ENCODE assay signal across 19 cellular contexts in genomic region chr4:173357939-173358338, GRCh38. TPM values are rescaled to one million over a fixed set of nuclear protein-coding genes. Genes with fewer than 3 reads are reported as not detected.
"Had no signal": no experiment of that assay in that cellular context is flagged by ENCODE, and none has a peak within 500 bp of the region (broad histone marks: within the 10 kb centered on the region; RNA-seq: fewer than 3 reads in every experiment).

No MANE protein-coding gene starts in this region.

- H3K4me2 ChIP-seq: hepatocyte had no signal

- H3K27me3 ChIP-seq: brain microvascular endothelial cell, colonic mucosa had no signal

- DNase-seq: activated CD4-positive, alpha-beta T cell treated with anti-CD3 and anti-CD28 coated beads, Interleukin-2, amount 10 ng/mL, durations not matched to agents 7 days and 5 days; activated CD8-positive, alpha-beta T cell treated with anti-CD3 and anti-CD28 coated beads, Interleukin-2, amount 10 ng/mL, durations not matched to agents 7 days and 5 days; activated naive CD4-positive, alpha-beta T cell treated with anti-CD3 and anti-CD28 coated beads, Interleukin-2, amount 10 ng/mL, durations not matched to agents 7 days and 5 days; activated naive CD8-positive, alpha-beta T cell treated with anti-CD3 and anti-CD28 coated beads, Interleukin-2, amount 50 U/mL, for 24 hours; activated T-cell treated with anti-CD3 and anti-CD28 coated beads, Interleukin-2, amount 50 U/mL, for 24 hours; aorta; brain microvascular endothelial cell; colonic mucosa; foreskin keratinocyte; mesenchymal stem cell; mucosa of descending colon; naive B cell; retina; stimulated activated CD4-positive, alpha-beta T cell treated with anti-CD3 and anti-CD28 coated beads, Interleukin-12 subunit alpha, Interleukin-12 subunit beta, amount 100 ng/mL, for 4 hours; stimulated activated CD4-positive, alpha-beta T cell treated with anti-CD3 and anti-CD28 coated beads, Interleukin-1b, Interleukin-23, amount 100 ng/mL, for 48 hours; stimulated activated CD8-positive, alpha-beta memory T cell treated with anti-CD3 and anti-CD28 coated beads, Interleukin-4, amount 100 ng/mL, for 48 hours; stimulated activated naive CD4-positive, alpha-beta T cell had no signal

- H3K27ac ChIP-seq: brain microvascular endothelial cell, colonic mucosa, foreskin keratinocyte, hepatocyte had no signal

- H3K36me3 ChIP-seq: brain microvascular endothelial cell, colonic mucosa had no signal

- H2AFZ ChIP-seq: hepatocyte had no signal

- H3K4me1 ChIP-seq: colonic mucosa, foreskin keratinocyte had no signal

- H3K9me3 ChIP-seq: colonic mucosa, mucosa of descending colon had no signal

- H3K79me2 ChIP-seq: hepatocyte had no signal

- H3K4me3 ChIP-seq: colonic mucosa, hepatocyte, mucosa of descending colon had no signal

- ATAC-seq: activated CD8-positive, alpha-beta T cell treated with anti-CD3 and anti-CD28 coated beads, Interleukin-2, amount 10 ng/mL, durations not matched to agents 7 days and 5 days; activated naive CD8-positive, alpha-beta T cell treated with anti-CD3 and anti-CD28 coated beads, Interleukin-2, amount 50 U/mL, for 24 hours; foreskin keratinocyte; mucosa of descending colon had no signal

RNA-seq across cellular contexts. Expression of gene SCRG1, which starts 41.0 kb away (rescaled TPM):
- total RNA-seq: activated CD4-positive, alpha-beta T cell treated with anti-CD3 and anti-CD28 coated beads, Interleukin-2, amount 10 ng/mL, durations not matched to agents 7 days and 5 days; activated CD8-positive, alpha-beta T cell treated with anti-CD3 and anti-CD28 coated beads, Interleukin-2, amount 10 ng/mL, durations not matched to agents 7 days and 5 days; epithelial cell of proximal tubule; foreskin keratinocyte had no signal
- polyA plus RNA-seq: foreskin keratinocyte had no signal
